In genomic region chr18:77127769-77128671, GRCh38 we compare ENCODE assay signal across 8 cellular contexts. TPM values are rescaled to one million over a fixed set of nuclear protein-coding genes. Genes with fewer than 3 reads are reported as not detected.
DNase-seq lines count a peak whose midpoint lies in the region; ATAC-seq and TF ChIP-seq lines count a peak whose summit lies in the region.

No MANE protein-coding gene starts in this region.

- H2AFZ ChIP-seq in SU-DHL-6 (ENCODE audit: low read depth, low read length, severe bottlenecking) = no peak overlapping the region

- peak overlapping the region; percentile 72 for H3K27ac Mint-ChIP-seq in Calu3 (ENCODE audit: unreplicated experiment)
- H3K27ac Mint-ChIP-seq in IgD-negative memory B cell = peak overlapping the region; percentile 63 to 99 (median 69)
- peak overlapping the region; percentile 57 to 92 (median 81) for H3K27ac Mint-ChIP-seq in naive thymus-derived CD4-positive, alpha-beta T cell

- ATAC-seq in GM19438 (IDR thresholded peaks at IDR 0.05; ENCODE audit: low read depth, unreplicated experiment) = peak; percentile 16
- ATAC-seq in naive thymus-derived CD4-positive, alpha-beta T cell = peak; percentile 71
- no peak for ATAC-seq in HG03025 (IDR thresholded peaks at IDR 0.05; ENCODE audit: low FRiP score, unreplicated experiment)

- peaks cover 56 to 65% of the 10 kb centered on the region in 2 donors for H3K4me1 ChIP-seq in duodenal mucosa (ENCODE audit: control insufficient read depth in 1 of 2, insufficient read depth in 2 of 2, low read length in 2 of 2)
- peaks cover 72% of the 10 kb centered on the region in 2 donors for H3K4me1 ChIP-seq in naive thymus-derived CD4-positive, alpha-beta T cell (ENCODE audit: control insufficient read depth in 2 of 2, insufficient read depth in 2 of 2, low read length in 2 of 2)

- CTCF ChIA-PET in Calu3 (lab: Charles Lee) = interaction anchor here (0.6 to 1.3 kb wide), 7 partner anchors 9 to 84 kb away, joined by 3 to 14 read pairs (median 6); no protein-coding TSS in a partner anchor
- CTCF ChIA-PET in naive thymus-derived CD4-positive, alpha-beta T cell (lab: Charles Lee) = no interaction called here

- H3K9me2 ChIP-seq in SU-DHL-6 (replicated peaks; ENCODE audit: insufficient read depth, low read length) = no peaks in the 10 kb centered on the region

- peak overlapping the region; percentile 99 for H3K4me2 ChIP-seq in SU-DHL-6 (ENCODE audit: low read depth, low read length, poor library complexity, severe bottlenecking)

- POLR2A ChIA-PET in naive thymus-derived CD4-positive, alpha-beta T cell (lab: Charles Lee) = interaction anchor here (0.7 to 2.0 kb wide), 6 partner anchors 13 to 113 kb away, joined by 3 to 7 read pairs (median 3); no protein-coding TSS in a partner anchor

- H3K27ac ChIP-seq in SU-DHL-6 (ENCODE audit: low read depth, low read length) (peak overlapping the region; percentile 93), duodenal mucosa (ENCODE audit: low read depth, low read length) (peak overlapping the region; percentile 69)
- H3K27ac ChIP-seq in naive thymus-derived CD4-positive, alpha-beta T cell (ENCODE audit: low read depth, low read length) = no peak overlapping the region

- peaks cover 79% of the 10 kb centered on the region for H3K36me3 Mint-ChIP-seq in Calu3 (ENCODE audit: insufficient read depth, unreplicated experiment)
- no peaks in the 10 kb centered on the region for H3K36me3 Mint-ChIP-seq in IgD-negative memory B cell
- H3K36me3 Mint-ChIP-seq in naive thymus-derived CD4-positive, alpha-beta T cell = peaks cover 0 to 45% (median 10%) of the 10 kb centered on the region in 5 donors

- H3K4me1 Mint-ChIP-seq in Calu3 (ENCODE audit: low read depth, unreplicated experiment) = peaks cover 77% of the 10 kb centered on the region
- H3K4me1 Mint-ChIP-seq in IgD-negative memory B cell = peaks cover 65 to 72% (median 69%) of the 10 kb centered on the region in 3 donors
- peaks cover 66 to 84% (median 80%) of the 10 kb centered on the region in 7 donors for H3K4me1 Mint-ChIP-seq in naive thymus-derived CD4-positive, alpha-beta T cell

- H3K4me3 ChIP-seq in SU-DHL-6 (ENCODE audit: insufficient read depth, low read length, poor library complexity, severe bottlenecking) = peak overlapping the region; percentile 89
- peak overlapping the region; percentile 9 to 30 for H3K4me3 ChIP-seq in duodenal mucosa (ENCODE audit: low read depth in 1 of 2, low read length in 2 of 2)
- peak overlapping the region; percentile 14 for H3K4me3 ChIP-seq in naive thymus-derived CD4-positive, alpha-beta T cell (ENCODE audit: low read length)

- no peaks in the 10 kb centered on the region for H3K27me3 ChIP-seq in SU-DHL-6 (ENCODE audit: low read length)
- H3K27me3 ChIP-seq in duodenal mucosa (ENCODE audit: control insufficient read depth in 1 of 2, insufficient read depth in 2 of 2, low read length in 2 of 2) = no peaks in the 10 kb centered on the region
- no peaks in the 10 kb centered on the region for H3K27me3 ChIP-seq in naive thymus-derived CD4-positive, alpha-beta T cell (ENCODE audit: control insufficient read depth in 2 of 2, insufficient read depth in 2 of 2, low read length in 2 of 2)

- peaks cover 93% of the 10 kb centered on the region for H3K79me2 ChIP-seq in SU-DHL-6 (ENCODE audit: insufficient read depth, low read length)

- peaks cover 68% of the 10 kb centered on the region for H3F3A ChIP-seq in SU-DHL-6 (ENCODE audit: insufficient read depth)

- TSS peak; percentile 53 for BruUV-seq in Calu3 (replicated peaks; lab: Mats Ljungman, UMichigan)

- no peaks in the 10 kb centered on the region for H4K20me1 ChIP-seq in SU-DHL-6 (ENCODE audit: low read depth, low read length)

- H3K9me3 ChIP-seq in SU-DHL-6 (ENCODE audit: insufficient read depth, low read length) (no peaks in the 10 kb centered on the region), duodenal mucosa (ENCODE audit: control insufficient read depth in 1 of 2, low read length in 2 of 2) (no peaks in the 10 kb centered on the region)
- H3K9me3 ChIP-seq in naive thymus-derived CD4-positive, alpha-beta T cell (ENCODE audit: control insufficient read depth in 2 of 3, low read length in 3 of 3) = no peaks in the 10 kb centered on the region

- TF ChIP-seq CTCF in Calu3 (IDR thresholded peaks at IDR 0.05; ENCODE audit: unreplicated experiment) = no peak
- TF ChIP-seq CTCF in SU-DHL-6 (IDR thresholded peaks at IDR 0.05; ENCODE audit: insufficient read depth, low read length, poor library complexity, severe bottlenecking) = no peak

- H3K9ac ChIP-seq in SU-DHL-6 (ENCODE audit: low read length) (peak overlapping the region; percentile 87), duodenal mucosa (ENCODE audit: low read depth in 1 of 2, low read length in 2 of 2) (peak overlapping the region; percentile 24 to 26)

- intact Hi-C loops in Calu3 (cut with micrococcal nuclease; ENCODE audit: unreplicated experiment) = loop anchor here (1.0 to 5.0 kb wide), 8 partner anchors 14 to 176 kb away; no protein-coding TSS in a partner anchor
- intact Hi-C loops in naive thymus-derived CD4-positive, alpha-beta T cell (cut with micrococcal nuclease) = loop anchor here (1.0 kb wide), 3 partner anchors 20 to 65 kb away; no protein-coding TSS in a partner anchor

- peak overlapping the region; percentile 93 for H3K4me3 Mint-ChIP-seq in Calu3 (ENCODE audit: low read depth, unreplicated experiment)
- peak overlapping the region; percentile 25 to 89 (median 78) for H3K4me3 Mint-ChIP-seq in IgD-negative memory B cell
- H3K4me3 Mint-ChIP-seq in naive thymus-derived CD4-positive, alpha-beta T cell = peak overlapping the region; percentile 46 to 97 (median 76)

- H3K27me3 Mint-ChIP-seq in Calu3 (ENCODE audit: unreplicated experiment) = no peaks in the 10 kb centered on the region
- no peaks in the 10 kb centered on the region for H3K27me3 Mint-ChIP-seq in IgD-negative memory B cell
- H3K27me3 Mint-ChIP-seq in naive thymus-derived CD4-positive, alpha-beta T cell = no peaks in the 10 kb centered on the region

- H3K36me3 ChIP-seq in SU-DHL-6 (ENCODE audit: low read length) = no peaks in the 10 kb centered on the region
- H3K36me3 ChIP-seq in duodenal mucosa (ENCODE audit: control insufficient read depth in 1 of 2, insufficient read depth in 2 of 2, low read length in 2 of 2) = peaks cover 0 to 5% of the 10 kb centered on the region in 2 donors
- peaks cover 0 to 7% (median 0%) of the 10 kb centered on the region in 3 experiments for H3K36me3 ChIP-seq in naive thymus-derived CD4-positive, alpha-beta T cell (ENCODE audit: control insufficient read depth in 2 of 3, insufficient read depth in 3 of 3, low read length in 3 of 3)

- H3K9me3 Mint-ChIP-seq in Calu3 (ENCODE audit: low read depth, unreplicated experiment) = no peaks in the 10 kb centered on the region
- no peaks in the 10 kb centered on the region for H3K9me3 Mint-ChIP-seq in IgD-negative memory B cell
- peaks cover 0 to 2% (median 0%) of the 10 kb centered on the region in 11 donors for H3K9me3 Mint-ChIP-seq in naive thymus-derived CD4-positive, alpha-beta T cell

- DNase-seq in Calu3 (peak; percentile 88), GOT3 (lab: John Stamatoyannopoulos, UW) (no peak)
- DNase-seq in naive thymus-derived CD4-positive, alpha-beta T cell = peak in 7 of 9 donors; percentile 21 to 64 (median 58)

RNA-seq across cellular contexts. Expression of gene MBP, which starts 4.6 kb away (rescaled TPM):
- total RNA-seq in Calu3 (2022) = 221 and 257 TPM in 2 replicates
- polyA plus RNA-seq in IgD-negative memory B cell = 89.4 TPM
- total RNA-seq in naive thymus-derived CD4-positive, alpha-beta T cell = 100 to 1,000 TPM in 3 of 5 experiments, 10 to 100 TPM in 2; 88.3 to 152 (median 116) TPM
- 100 to 1,000 TPM in 1 of 2 donors, 10 to 100 TPM in 1; 96.4 to 107 TPM for polyA plus RNA-seq in naive thymus-derived CD4-positive, alpha-beta T cell

Comparison
In these comparisons a context has a peak if more than half of its experiments do, and no peak if none do; other contexts are left out.
1. H3K4me3 ChIP-seq: peak in every context shown above with its lines; median percentile 89 in SU-DHL-6; 20 in duodenal mucosa; 14 in naive thymus-derived CD4-positive, alpha-beta T cell.